In genomic region chr13:42056146-42056545, GRCh38 we compare ENCODE assay signal across 1 cellular context.
TF ChIP-seq lines count a peak whose summit lies in the region.

No MANE protein-coding gene starts in this region.

TF ChIP-seq in WTC11, 78 proteins besides CTCF, POLR2A, EP300 and RAD21 (continued from another document):
- no peak for TF ChIP-seq ZNF532 (CRISPR knock-in tag; IDR thresholded peaks at IDR 0.05; ENCODE audit: borderline replicate concordance)
TF ChIP-seq in WTC11: peak in this region for 0.
